ENCODE assay signal across 11 cellular contexts in the genomic region with DNA sequence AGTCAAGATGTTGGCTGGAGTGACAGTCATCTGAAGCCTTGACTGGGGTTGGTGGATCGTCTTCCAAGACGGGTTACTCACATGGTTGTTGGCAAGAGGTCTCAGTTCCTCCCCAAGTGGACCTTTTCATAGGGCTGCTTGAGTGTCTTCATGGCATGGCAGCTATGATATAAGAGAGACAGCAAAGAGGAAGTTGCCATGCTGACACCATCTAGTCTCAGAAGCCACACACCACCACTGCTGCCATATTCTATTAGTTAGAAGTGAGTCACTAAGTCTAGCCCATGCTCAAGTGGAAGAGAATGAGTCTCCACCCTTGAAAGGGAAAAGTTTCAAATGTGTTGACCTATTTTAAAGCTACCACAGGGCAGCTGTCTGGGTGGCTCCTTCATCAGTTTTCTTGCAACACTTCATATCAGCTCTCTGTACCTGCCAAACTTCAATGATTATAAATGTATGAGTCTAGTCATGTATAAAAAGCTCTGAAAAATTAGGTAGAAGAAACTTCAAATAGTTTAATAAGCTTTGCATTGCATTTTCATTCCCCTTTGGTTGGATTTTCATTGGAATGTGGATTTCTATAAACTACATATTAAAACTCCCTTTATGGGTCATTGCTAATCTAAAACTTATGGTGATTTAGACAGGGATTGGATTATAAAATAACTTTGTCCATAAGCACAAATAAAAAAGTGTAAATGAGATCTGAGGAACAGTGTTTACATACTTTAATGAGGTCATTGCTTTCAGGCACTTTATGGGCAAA.
DNase-seq lines count a peak whose midpoint lies in the region; ATAC-seq and TF ChIP-seq lines count a peak whose summit lies in the region.
"Had no signal": no experiment of that assay in that cellular context is flagged by ENCODE, and none has a peak within 500 bp of the region (broad histone marks: within the 10 kb centered on the region; RNA-seq: fewer than 3 reads in every experiment).

No MANE protein-coding gene starts in this region.

- peaks cover 12% of the 10 kb centered on the region for H3K9me3 ChIP-seq in WERI-Rb-1 (ENCODE audit: severe bottlenecking)
- H3K9me3 ChIP-seq in sigmoid colon, result no peaks in the 10 kb centered on the region
- H3K9me3 ChIP-seq: upper lobe of left lung had no signal

- TF ChIP-seq POLR2A in sigmoid colon (IDR thresholded peaks at IDR 0.05), result no peak

- peaks cover 1% of the 10 kb centered on the region for H3K9me3 Mint-ChIP-seq in memory B cell

- WGBS in sigmoid colon, 2 donors, result 86 to 90% methylated on average over 2 of the region's 2 CpGs

- intact Hi-C loops in sigmoid colon (cut with DNase I), result no loop called here

- H3K4me3 Mint-ChIP-seq in memory B cell, result no peak overlapping the region

- H3K4me1 Mint-ChIP-seq in memory B cell, result peaks cover 5% of the 10 kb centered on the region

- H3K27ac ChIP-seq in WERI-Rb-1 (peak overlapping the region; percentile 17; the same call in 1 of the 2 replicates), sigmoid colon (no peak overlapping the region)
- H3K27ac ChIP-seq: upper lobe of left lung had no signal

- DNase-seq in GDM1 (lab: John Stamatoyannopoulos, UW), result peak; percentile 14
- DNase-seq in WERI-Rb-1, result no peak
- DNase-seq in memory B cell (ENCODE audit: low spot score in 2 of 2), result no peak
- no peak for DNase-seq in sigmoid colon
- DNase-seq in DMS114 treated with DMSO at 0.1 percent for 48 hours (lab: John Stamatoyannopoulos, UW; ENCODE audit: unreplicated experiment), result no peak
- DNase-seq in hypothalamus (lab: John Stamatoyannopoulos, UW), result no peak
- no peak for DNase-seq in DMS79 (lab: John Stamatoyannopoulos, UW)
- DNase-seq: upper lobe of left lung had no signal

- TF ChIP-seq CTCF in WERI-Rb-1 (IDR thresholded peaks at IDR 0.05; ENCODE audit: low read depth, low read length), result no peak
- no peak for TF ChIP-seq CTCF in sigmoid colon (IDR thresholded peaks at IDR 0.05)

- H3K27me3 Mint-ChIP-seq in memory B cell, result no peaks in the 10 kb centered on the region

- H3K36me3 Mint-ChIP-seq in memory B cell, result peaks cover 2% of the 10 kb centered on the region

- no peaks in the 10 kb centered on the region for H3K4me1 ChIP-seq in sigmoid colon
- H3K4me1 ChIP-seq: upper lobe of left lung had no signal

- H3K27ac Mint-ChIP-seq in memory B cell, result no peak overlapping the region

- H3K36me3 ChIP-seq in WERI-Rb-1 (no peaks in the 10 kb centered on the region), sigmoid colon (no peaks in the 10 kb centered on the region)
- H3K36me3 ChIP-seq: upper lobe of left lung had no signal

- peak; percentile 78 for ATAC-seq in HG03175 (IDR thresholded peaks at IDR 0.05; ENCODE audit: unreplicated experiment)
- ATAC-seq in memory B cell (ENCODE audit: low read depth), result peak; percentile 43
- ATAC-seq: left lobe of liver, Panc1 had no signal

- H3K4me3 ChIP-seq in WERI-Rb-1 (ENCODE audit: low read depth, low read length), result no peak overlapping the region
- no peak overlapping the region for H3K4me3 ChIP-seq in sigmoid colon
- H3K4me3 ChIP-seq: upper lobe of left lung had no signal

- no peaks in the 10 kb centered on the region for H3K27me3 ChIP-seq in WERI-Rb-1 (ENCODE audit: insufficient read depth, low read depth, severe bottlenecking)
- no peaks in the 10 kb centered on the region for H3K27me3 ChIP-seq in sigmoid colon
- H3K27me3 ChIP-seq: upper lobe of left lung had no signal

- no peak for TF ChIP-seq EP300 in sigmoid colon (IDR thresholded peaks at IDR 0.05)
